Comparison of ENCODE assay signal across 8 cellular contexts in genomic region chr12:54390668-54391551, GRCh38.
DNase-seq lines count a peak whose midpoint lies in the region; ATAC-seq and TF ChIP-seq lines count a peak whose summit lies in the region.

No MANE protein-coding gene starts in this region.

- H3K4me1 ChIP-seq in muscle layer of colon (ENCODE audit: insufficient read depth, low read length), result peaks cover 15% of the 10 kb centered on the region

- DNase-seq in DMS 273 (lab: John Stamatoyannopoulos, UW; ENCODE audit: unreplicated experiment) (peak; percentile 80), DMS 273 treated with DMSO at 0.1 percent for 48 hours (lab: John Stamatoyannopoulos, UW) (no peak), NCI-H1694 treated with DMSO at 0.1 percent for 48 hours (lab: John Stamatoyannopoulos, UW) (peak; percentile 18), choroid plexus epithelial cell (ENCODE audit: low read depth) (peak; percentile 23)
- DNase-seq in activated CD4-positive, alpha-beta T cell treated with anti-CD3 and anti-CD28 coated beads for 24 hours (ENCODE audit: low read depth in 2 of 2), result peak; percentile 54 to 57
- DNase-seq in stimulated activated naive CD4-positive, alpha-beta T cell treated with Interleukin-2 at 50 U/mL for 16 hours (lab: John Stamatoyannopoulos, UW), result peak; percentile 60

- peak; percentile 26 for TF ChIP-seq CTCF in choroid plexus epithelial cell (conservative IDR thresholded peaks at IDR 0.05; ENCODE audit: low read depth, low read length)

- H3K9ac ChIP-seq in muscle layer of colon (ENCODE audit: low read length), result no peak overlapping the region

- H3K4me3 ChIP-seq in choroid plexus epithelial cell (ENCODE audit: low read depth, low read length), result peak overlapping the region; percentile 50
- peak overlapping the region in 1 of 2 donors; percentile 33 for H3K4me3 ChIP-seq in muscle layer of colon (ENCODE audit: low read depth in 1 of 2, low read length in 2 of 2)

- H3K27ac ChIP-seq in muscle layer of colon (ENCODE audit: low read depth, low read length), result peak overlapping the region; percentile 28

- H3K36me3 ChIP-seq in muscle layer of colon (ENCODE audit: insufficient read depth, low read length), result peaks cover 16% of the 10 kb centered on the region

- H3K27me3 ChIP-seq in muscle layer of colon (ENCODE audit: control insufficient read depth in 1 of 2, insufficient read depth in 2 of 2, low read length in 2 of 2), result no peaks in the 10 kb centered on the region

- ATAC-seq in HG03196 (IDR thresholded peaks at IDR 0.05; ENCODE audit: unreplicated experiment), result no peak

- no peaks in the 10 kb centered on the region for H3K9me3 ChIP-seq in muscle layer of colon (ENCODE audit: low read length)
